In genomic region chr7:44320794-44321371, GRCh38 we compare ENCODE assay signal across 19 cellular contexts. TPM values are rescaled to one million over a fixed set of nuclear protein-coding genes. Genes with fewer than 3 reads are reported as not detected.
DNase-seq lines count a peak whose midpoint lies in the region; TF ChIP-seq lines count a peak whose summit lies in the region.
"Had no signal": no experiment of that assay in that cellular context is flagged by ENCODE, and none has a peak within 500 bp of the region (broad histone marks: within the 10 kb centered on the region; RNA-seq: fewer than 3 reads in every experiment).

No MANE protein-coding gene starts in this region.

- H3K27me3 ChIP-seq in esophagus muscularis mucosa: peaks cover 0 to 24% (median 7%) of the 10 kb centered on the region in 4 donors
- H3K27me3 ChIP-seq: testis had no signal

- no peak for TF ChIP-seq POLR2A in esophagus muscularis mucosa (IDR thresholded peaks at IDR 0.05; ENCODE audit: low read depth)

- TF ChIP-seq CTCF in esophagus muscularis mucosa (IDR thresholded peaks at IDR 0.05): no peak
- no peak for TF ChIP-seq CTCF in GM10266 (IDR thresholded peaks at IDR 0.05; ENCODE audit: control insufficient read depth, insufficient read depth, low read depth, missing control alignments)

- intact Hi-C loops in esophagus muscularis mucosa (cut with DNase I): no loop called here

- WGBS in esophagus muscularis mucosa: 67% methylated on average over 13 of the region's 15 CpGs

- DNase-seq in COLO668 (lab: John Stamatoyannopoulos, UW; ENCODE audit: unreplicated experiment): peak; percentile 47
- DNase-seq in NCI-H2196 (lab: John Stamatoyannopoulos, UW; ENCODE audit: unreplicated experiment): peak; percentile 33
- peak; percentile 82 for DNase-seq in esophagus muscularis mucosa (ENCODE audit: extremely low spot score)
- peak; percentile 61 for DNase-seq in myocyte (ENCODE audit: low read depth)
- DNase-seq in AG20443 (ENCODE audit: low spot score): no peak
- DNase-seq in GM10266 (ENCODE audit: extremely low spot score): no peak
- DNase-seq in stimulated activated CD4-positive, alpha-beta T cell treated with anti-CD3 and anti-CD28 coated beads, Interleukin-15, amount 100 ng/mL, for 24 hours: no peak
- no peak for DNase-seq in stimulated activated CD4-positive, alpha-beta T cell treated with anti-CD3 and anti-CD28 coated beads, Interleukin-4, amount 100 ng/mL, for 24 hours
- DNase-seq: activated CD4-positive, alpha-beta memory T cell treated with anti-CD3 and anti-CD28 coated beads for 36 hours; activated naive CD4-positive, alpha-beta T cell treated with anti-CD3 and anti-CD28 coated beads for 36 hours; activated T-cell treated with anti-CD3 and anti-CD28 coated beads, Interleukin-2, amount 50 U/mL, for 4 hours; CD4-positive, alpha-beta T cell; GM23248; kidney; midbrain; NCI-H1048; T-helper 17 cell; testis had no signal

- H3K4me1 ChIP-seq in esophagus muscularis mucosa: peaks cover 8 to 15% (median 9%) of the 10 kb centered on the region in 4 donors
- H3K4me1 ChIP-seq: testis had no signal

- peaks cover 0 to 4% (median 0%) of the 10 kb centered on the region in 4 donors for H3K9me3 ChIP-seq in esophagus muscularis mucosa
- H3K9me3 ChIP-seq: testis had no signal

- no peak overlapping the region for H3K4me3 ChIP-seq in esophagus muscularis mucosa
- H3K4me3 ChIP-seq: GM23248, testis had no signal

- no peak overlapping the region for H3K27ac ChIP-seq in esophagus muscularis mucosa (replicated peaks in 1 of 4)
- H3K27ac ChIP-seq: GM23248, KMS-11, testis had no signal

- no peak for TF ChIP-seq EP300 in esophagus muscularis mucosa (IDR thresholded peaks at IDR 0.05)

- H3K36me3 ChIP-seq in esophagus muscularis mucosa: no peaks in the 10 kb centered on the region

RNA-seq across cellular contexts. Expression of gene CAMK2B, which starts 4.5 kb away (rescaled TPM):
- total RNA-seq in esophagus muscularis mucosa (1 to 10 TPM in 3 of 4 donors, under 1 TPM in 1; 0.50 to 2.0 (median 1.2) TPM), myocyte (31.8 and 34.0 TPM in 2 replicates)
- 5.9 TPM for polyA plus RNA-seq in myocyte (2012)
- total RNA-seq: CD4-positive, alpha-beta T cell had no signal

Comparison
In these comparisons a context has a peak if more than half of its experiments do, and no peak if none do; other contexts are left out.
1. DNase-seq: peak in COLO668 (single experiment), NCI-H2196 (single experiment), esophagus muscularis mucosa (single experiment) and myocyte (single experiment); none in AG20443 (single experiment), GM10266 (single experiment), stimulated activated CD4-positive, alpha-beta T cell treated with anti-CD3 and anti-CD28 coated beads, Interleukin-15, amount 100 ng/mL, for 24 hours (single experiment) and stimulated activated CD4-positive, alpha-beta T cell treated with anti-CD3 and anti-CD28 coated beads, Interleukin-4, amount 100 ng/mL, for 24 hours (single experiment).
2. RNA of gene CAMK2B, which starts 4.5 kb away (total RNA-seq): 31.8 to 34.0 TPM in myocyte; 0.50 to 2.0 TPM in esophagus muscularis mucosa; every median in the first group is over 10 times any median in the second.